In the genomic region with DNA sequence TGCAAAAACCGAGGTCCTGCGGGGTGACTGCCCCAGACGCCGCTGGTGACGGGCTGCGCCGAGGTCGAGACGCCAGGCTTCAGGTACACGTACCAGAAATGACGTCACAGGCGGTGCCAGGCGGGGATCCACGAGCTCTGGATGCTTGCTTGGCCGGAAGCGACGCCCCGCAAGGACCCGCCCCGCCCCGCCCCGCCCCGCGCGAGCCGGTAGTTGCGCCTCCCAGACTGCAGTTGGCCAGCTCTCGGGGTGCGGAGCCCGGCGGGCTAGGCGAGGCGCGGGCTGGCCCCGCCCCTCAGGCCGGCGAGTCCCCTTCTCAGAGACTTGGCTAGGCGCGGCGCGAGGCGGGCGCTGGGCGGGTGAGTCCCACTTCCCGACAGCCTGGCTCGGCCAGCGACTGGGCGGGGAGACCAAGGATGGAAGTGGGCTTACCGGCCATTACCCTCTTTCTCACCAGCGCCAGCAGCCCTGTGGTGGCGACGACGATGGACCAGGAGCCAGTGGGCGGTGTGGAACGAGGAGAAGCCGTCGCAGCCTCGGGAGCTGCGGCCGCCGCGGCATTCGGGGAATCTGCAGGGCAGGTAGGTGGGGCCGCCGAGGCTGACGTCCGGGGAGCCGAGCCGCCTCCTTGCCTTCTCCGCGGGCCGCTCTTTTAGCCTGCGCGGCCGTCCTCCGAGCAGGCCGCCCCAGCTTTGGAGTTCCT, we compare ENCODE assay signal across 1 cellular context.
TF ChIP-seq lines count a peak whose summit lies in the region.

A gene with protein sequence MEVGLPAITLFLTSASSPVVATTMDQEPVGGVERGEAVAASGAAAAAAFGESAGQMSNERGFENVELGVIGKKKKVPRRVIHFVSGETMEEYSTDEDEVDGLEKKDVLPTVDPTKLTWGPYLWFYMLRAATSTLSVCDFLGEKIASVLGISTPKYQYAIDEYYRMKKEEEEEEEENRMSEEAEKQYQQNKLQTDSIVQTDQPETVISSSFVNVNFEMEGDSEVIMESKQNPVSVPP (plus strand): TSS at position 225 of the 703 bp plus-strand sequence. CDS start 192 bp downstream, at position 417.

TF ChIP-seq in WTC11, 78 proteins besides CTCF, POLR2A, EP300 and RAD21 (continued from another document):
- TF ChIP-seq, protein P1, sequence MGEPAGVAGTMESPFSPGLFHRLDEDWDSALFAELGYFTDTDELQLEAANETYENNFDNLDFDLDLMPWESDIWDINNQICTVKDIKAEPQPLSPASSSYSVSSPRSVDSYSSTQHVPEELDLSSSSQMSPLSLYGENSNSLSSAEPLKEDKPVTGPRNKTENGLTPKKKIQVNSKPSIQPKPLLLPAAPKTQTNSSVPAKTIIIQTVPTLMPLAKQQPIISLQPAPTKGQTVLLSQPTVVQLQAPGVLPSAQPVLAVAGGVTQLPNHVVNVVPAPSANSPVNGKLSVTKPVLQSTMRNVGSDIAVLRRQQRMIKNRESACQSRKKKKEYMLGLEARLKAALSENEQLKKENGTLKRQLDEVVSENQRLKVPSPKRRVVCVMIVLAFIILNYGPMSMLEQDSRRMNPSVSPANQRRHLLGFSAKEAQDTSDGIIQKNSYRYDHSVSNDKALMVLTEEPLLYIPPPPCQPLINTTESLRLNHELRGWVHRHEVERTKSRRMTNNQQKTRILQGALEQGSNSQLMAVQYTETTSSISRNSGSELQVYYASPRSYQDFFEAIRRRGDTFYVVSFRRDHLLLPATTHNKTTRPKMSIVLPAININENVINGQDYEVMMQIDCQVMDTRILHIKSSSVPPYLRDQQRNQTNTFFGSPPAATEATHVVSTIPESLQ (CRISPR knock-in tag; IDR thresholded peaks at IDR 0.05), result no peak
- 0 out of 2 replicates have a peak, but pooled peaks have one; percentile 73 for TF ChIP-seq NR3C1 (CRISPR knock-in tag; conservative IDR thresholded peaks at IDR 0.05; ENCODE audit: low read depth)
- TF ChIP-seq TCF7 (CRISPR knock-in tag; IDR thresholded peaks at IDR 0.05; ENCODE audit: low read depth), result no peak
- TF ChIP-seq, protein P2, sequence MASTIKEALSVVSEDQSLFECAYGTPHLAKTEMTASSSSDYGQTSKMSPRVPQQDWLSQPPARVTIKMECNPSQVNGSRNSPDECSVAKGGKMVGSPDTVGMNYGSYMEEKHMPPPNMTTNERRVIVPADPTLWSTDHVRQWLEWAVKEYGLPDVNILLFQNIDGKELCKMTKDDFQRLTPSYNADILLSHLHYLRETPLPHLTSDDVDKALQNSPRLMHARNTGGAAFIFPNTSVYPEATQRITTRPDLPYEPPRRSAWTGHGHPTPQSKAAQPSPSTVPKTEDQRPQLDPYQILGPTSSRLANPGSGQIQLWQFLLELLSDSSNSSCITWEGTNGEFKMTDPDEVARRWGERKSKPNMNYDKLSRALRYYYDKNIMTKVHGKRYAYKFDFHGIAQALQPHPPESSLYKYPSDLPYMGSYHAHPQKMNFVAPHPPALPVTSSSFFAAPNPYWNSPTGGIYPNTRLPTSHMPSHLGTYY (CRISPR knock-in tag; IDR thresholded peaks at IDR 0.05), result no peak
- TF ChIP-seq, protein P3, sequence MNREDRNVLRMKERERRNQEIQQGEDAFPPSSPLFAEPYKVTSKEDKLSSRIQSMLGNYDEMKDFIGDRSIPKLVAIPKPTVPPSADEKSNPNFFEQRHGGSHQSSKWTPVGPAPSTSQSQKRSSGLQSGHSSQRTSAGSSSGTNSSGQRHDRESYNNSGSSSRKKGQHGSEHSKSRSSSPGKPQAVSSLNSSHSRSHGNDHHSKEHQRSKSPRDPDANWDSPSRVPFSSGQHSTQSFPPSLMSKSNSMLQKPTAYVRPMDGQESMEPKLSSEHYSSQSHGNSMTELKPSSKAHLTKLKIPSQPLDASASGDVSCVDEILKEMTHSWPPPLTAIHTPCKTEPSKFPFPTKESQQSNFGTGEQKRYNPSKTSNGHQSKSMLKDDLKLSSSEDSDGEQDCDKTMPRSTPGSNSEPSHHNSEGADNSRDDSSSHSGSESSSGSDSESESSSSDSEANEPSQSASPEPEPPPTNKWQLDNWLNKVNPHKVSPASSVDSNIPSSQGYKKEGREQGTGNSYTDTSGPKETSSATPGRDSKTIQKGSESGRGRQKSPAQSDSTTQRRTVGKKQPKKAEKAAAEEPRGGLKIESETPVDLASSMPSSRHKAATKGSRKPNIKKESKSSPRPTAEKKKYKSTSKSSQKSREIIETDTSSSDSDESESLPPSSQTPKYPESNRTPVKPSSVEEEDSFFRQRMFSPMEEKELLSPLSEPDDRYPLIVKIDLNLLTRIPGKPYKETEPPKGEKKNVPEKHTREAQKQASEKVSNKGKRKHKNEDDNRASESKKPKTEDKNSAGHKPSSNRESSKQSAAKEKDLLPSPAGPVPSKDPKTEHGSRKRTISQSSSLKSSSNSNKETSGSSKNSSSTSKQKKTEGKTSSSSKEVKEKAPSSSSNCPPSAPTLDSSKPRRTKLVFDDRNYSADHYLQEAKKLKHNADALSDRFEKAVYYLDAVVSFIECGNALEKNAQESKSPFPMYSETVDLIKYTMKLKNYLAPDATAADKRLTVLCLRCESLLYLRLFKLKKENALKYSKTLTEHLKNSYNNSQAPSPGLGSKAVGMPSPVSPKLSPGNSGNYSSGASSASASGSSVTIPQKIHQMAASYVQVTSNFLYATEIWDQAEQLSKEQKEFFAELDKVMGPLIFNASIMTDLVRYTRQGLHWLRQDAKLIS (CRISPR knock-in tag; IDR thresholded peaks at IDR 0.05; ENCODE audit: borderline replicate concordance), result peak; percentile 90; the same call in 1 of the 2 replicates
